8 cellular contexts compared by ENCODE assay signal in genomic region chr13:19634129-19634740, GRCh38. TPM values are rescaled to one million over a fixed set of nuclear protein-coding genes. Genes with fewer than 3 reads are reported as not detected.
DNase-seq lines count a peak whose midpoint lies in the region; ATAC-seq, FAIRE-seq and TF ChIP-seq lines count a peak whose summit lies in the region.

No MANE protein-coding gene starts in this region.

- peak; percentile 39 for DNase-seq in HT1080 (ENCODE audit: low read depth)
- DNase-seq in activated gamma-delta T cell treated with anti-CD3 and anti-CD28 coated beads, Interleukin-2, amount 50 U/mL, for 16 hours (ENCODE audit: low read depth): peak; percentile 5
- DNase-seq in heart left ventricle: peak in 3 of 5 donors; percentile 28 to 37 (median 34)
- no peak for DNase-seq in pancreas
- no peak for DNase-seq in stimulated activated CD4-positive, alpha-beta T cell treated with anti-CD3 and anti-CD28 coated beads, Interleukin-12 subunit alpha, Interleukin-12 subunit beta, amount 100 ng/mL, for 4 hours
- no peak for DNase-seq in activated effector memory CD4-positive, alpha-beta T cell treated with Interleukin-2 at 50 U/mL for 16 hours

- TF ChIP-seq CTCF in heart left ventricle (IDR thresholded peaks at IDR 0.05) (no peak), pancreas (IDR thresholded peaks at IDR 0.05) (no peak)

- peak overlapping the region; percentile 83 for H3K9ac ChIP-seq in BLaER1

- H4K20me1 ChIP-seq in BLaER1: peaks cover 50% of the 10 kb centered on the region

- H3K4me2 ChIP-seq in BLaER1: peak overlapping the region; percentile 84

- H3K36me3 ChIP-seq in BLaER1 (peaks cover 21% of the 10 kb centered on the region), heart left ventricle (peaks cover 0 to 12% (median 0%) of the 10 kb centered on the region in 9 donors), pancreas (no peaks in the 10 kb centered on the region)

- H3K9me3 ChIP-seq in BLaER1 (peaks cover 20% of the 10 kb centered on the region), heart left ventricle (no peaks in the 10 kb centered on the region), pancreas (no peaks in the 10 kb centered on the region)

- TF ChIP-seq POLR2A in heart left ventricle (IDR thresholded peaks at IDR 0.05): no peak

- peak overlapping the region; percentile 76 for H3K27ac ChIP-seq in BLaER1
- H3K27ac ChIP-seq in heart left ventricle: peak overlapping the region; percentile 79 to 98 (median 94)
- H3K27ac ChIP-seq in pancreas: peak overlapping the region; percentile 62 to 93 (median 76)

- H3K27me3 ChIP-seq in BLaER1: no peaks in the 10 kb centered on the region
- H3K27me3 ChIP-seq in heart left ventricle: no peaks in the 10 kb centered on the region
- no peaks in the 10 kb centered on the region for H3K27me3 ChIP-seq in pancreas

- H3K4me3 ChIP-seq in BLaER1 (peak overlapping the region; percentile 87), heart left ventricle (peak overlapping the region; percentile 58 to 96 (median 82)), pancreas (peak overlapping the region; percentile 59 to 84 (median 77))

- intact Hi-C loops in heart left ventricle (cut with DNase I) (loop anchor here in 7 of 10 donors (5.0 to 10.0 kb wide), 5 partner anchors 148 to 323 kb away; partner anchors contain the start of genes ZMYM5 (in 6 of the 7), PSPC1 (in 3 of the 7) and ZMYM2 (in 1 of the 7)), pancreas (cut with DNase I) (no loop called here)

- ATAC-seq in GM19351 (IDR thresholded peaks at IDR 0.05; ENCODE audit: unreplicated experiment): peak; percentile 22
- ATAC-seq in heart left ventricle: peak; percentile 40 to 69 (median 52)
- peak; percentile 27 to 69 (median 54) for ATAC-seq in pancreas

- H3K4me1 ChIP-seq in BLaER1: peaks cover 21% of the 10 kb centered on the region
- H3K4me1 ChIP-seq in heart left ventricle: peaks cover 7 to 45% (median 30%) of the 10 kb centered on the region in 12 donors
- peaks cover 7 to 21% (median 18%) of the 10 kb centered on the region in 3 donors for H3K4me1 ChIP-seq in pancreas

- WGBS in heart left ventricle, 4 donors: 0 to 1% (median 0%) methylated on average over 14 of the region's 14 CpGs
- WGBS in pancreas, 2 donors: 0% methylated on average over 14 of the region's 14 CpGs

- FAIRE-seq in pancreas (lab: Jason Lieb, UNC): no peak

RNA-seq across cellular contexts. Expression of gene MPHOSPH8, which starts 0.8 kb away (rescaled TPM):
- total RNA-seq in HT1080 (2014; rRNA removed; shearing (Covaris generic)): 8.4 and 8.5 TPM in 2 replicates
- polyA plus RNA-seq in HT1080 (2015; cell fraction: cytosol; rRNA removed): 7.0 and 7.2 TPM in 2 replicates
- 18.6 and 22.8 TPM in 2 replicates for polyA plus RNA-seq in HT1080 (2015; cell fraction: nucleus; rRNA removed)
- total RNA-seq in heart left ventricle (10 to 100 TPM; 15.2 to 39.3 (median 26.1) TPM), pancreas (10 to 100 TPM; 12.4 to 22.1 (median 14.8) TPM)
- polyA plus RNA-seq in heart left ventricle (10 to 100 TPM; 22.6 to 37.6 TPM), pancreas (10 to 100 TPM; 24.8 to 26.3 TPM)

Comparison
In these comparisons a context has a peak if more than half of its experiments do, and no peak if none do; other contexts are left out.
1. DNase-seq: peak in HT1080 (single experiment), activated gamma-delta T cell treated with anti-CD3 and anti-CD28 coated beads, Interleukin-2, amount 50 U/mL, for 16 hours (single experiment) and heart left ventricle (3 of 5); none in pancreas (0 of 6), stimulated activated CD4-positive, alpha-beta T cell treated with anti-CD3 and anti-CD28 coated beads, Interleukin-12 subunit alpha, Interleukin-12 subunit beta, amount 100 ng/mL, for 4 hours (single experiment) and activated effector memory CD4-positive, alpha-beta T cell treated with Interleukin-2 at 50 U/mL for 16 hours (single experiment).
2. intact Hi-C loops: an anchor here in heart left ventricle (5.0 to 10.0 kb wide); none called in pancreas.
3. Peak in every context shown above with its lines, with median percentiles within 50 percentile points of each other: H3K27ac ChIP-seq, H3K4me3 ChIP-seq and ATAC-seq.